ENCODE assay signal across 9 cellular contexts in the genomic region with DNA sequence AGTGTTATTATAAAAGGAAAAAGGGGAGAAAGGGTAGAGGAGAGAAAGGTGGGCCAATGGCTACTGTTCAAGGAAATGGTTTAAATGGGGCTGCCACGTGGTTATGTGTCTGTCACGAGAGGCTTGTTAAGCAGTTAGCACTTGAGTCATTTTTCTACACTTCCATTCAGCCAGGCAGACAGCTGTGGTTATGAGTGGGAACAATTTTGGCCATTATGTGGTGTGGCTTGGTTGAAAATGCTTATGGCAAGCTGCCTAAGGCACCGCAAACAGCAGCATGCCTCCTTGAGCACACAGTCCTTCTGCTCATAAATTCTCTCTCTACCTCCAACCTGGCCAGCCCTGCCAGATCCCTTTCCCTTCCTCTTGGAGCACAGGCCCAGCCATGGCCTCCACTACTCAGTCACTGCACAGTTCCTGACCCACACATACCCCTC. TPM values are rescaled to one million over a fixed set of nuclear protein-coding genes. Genes with fewer than 3 reads are reported as not detected.
DNase-seq lines count a peak whose midpoint lies in the region; ATAC-seq, FAIRE-seq and TF ChIP-seq lines count a peak whose summit lies in the region.
"Had no signal": no experiment of that assay in that cellular context is flagged by ENCODE, and none has a peak within 500 bp of the region (broad histone marks: within the 10 kb centered on the region; RNA-seq: fewer than 3 reads in every experiment).

No MANE protein-coding gene starts in this region.

- H2BK20ac ChIP-seq in H1 (ENCODE audit: low read length): no peak overlapping the region

- no peak overlapping the region for H2BK15ac ChIP-seq in H1 (ENCODE audit: low read length)

- H4K5ac ChIP-seq in H1 (ENCODE audit: insufficient read length, low read depth, low read length): no peak overlapping the region

- H3K23me2 ChIP-seq in H1 (ENCODE audit: low read depth, low read length): peaks cover 14% of the 10 kb centered on the region

- no peak for TF ChIP-seq POLR2A in H1 (IDR thresholded peaks at IDR 0.05; ENCODE audit: control extremely low read depth in 1 of 2, low read depth in 2 of 2, low read length in 2 of 2)

- no peak overlapping the region for H3K9ac ChIP-seq in H1 (replicated peaks in 1 of 4; ENCODE audit: extremely low read depth in 1 of 4, low read depth in 3 of 4, low read length in 3 of 4)

- no peak overlapping the region for H2AFZ ChIP-seq in H1 (ENCODE audit: low read length)

- H3K27me3 Mint-ChIP-seq in WTC11 (ENCODE audit: low read depth): no peaks in the 10 kb centered on the region

- no peak for TF ChIP-seq EP300 in H1 (IDR thresholded peaks at IDR 0.05; ENCODE audit: borderline replicate concordance in 1 of 2, low read depth in 2 of 2, low read length in 2 of 2)

- 95% methylated on average over 3 of the region's 3 CpGs; no CpG with 5 or more reads in 1 of the 2 experiments for WGBS in H1 (ENCODE audit: extremely low coverage in 1 of 2, insufficient coverage in 1 of 2, insufficient read length in 1 of 2, insufficient replicate concordance in 2 of 2, low coverage in 1 of 2, low lambda C conversion rate in 2 of 2, missing lambda C conversion rate in 1 of 2), 2 experiments

- H3K9me3 Mint-ChIP-seq in WTC11: no peaks in the 10 kb centered on the region

- no peak overlapping the region for H3K23ac ChIP-seq in H1 (ENCODE audit: insufficient read length)

- H3K36me3 ChIP-seq in H1 (ENCODE audit: control insufficient read depth in 2 of 4, insufficient read depth in 4 of 4, low read length in 3 of 4): peaks cover 9 to 30% (median 24%) of the 10 kb centered on the region in 4 experiments

- no peaks in the 10 kb centered on the region for H3K9me3 ChIP-seq in H1 (ENCODE audit: insufficient read depth in 2 of 2, low read depth in 1 of 2, low read length in 1 of 2)

- H2AK5ac ChIP-seq in H1 (ENCODE audit: low read depth, low read length): no peak overlapping the region

- no peak overlapping the region for H3K4me3 ChIP-seq in AG10803 (ENCODE audit: low read length)
- no peak overlapping the region for H3K4me3 ChIP-seq in H1 (ENCODE audit: extremely low read depth in 1 of 4, insufficient read depth in 2 of 4, low read depth in 3 of 4, low read length in 4 of 4)

- DNase-seq in AG10803 (ENCODE audit: low read depth) (peak; percentile 94), NCI-H446 treated with DMSO at 0.1 percent for 48 hours (lab: John Stamatoyannopoulos, UW) (peak; percentile 11), H1 (ENCODE audit: low read depth in 1 of 2, low spot score in 2 of 2) (no peak), WTC11 (ENCODE audit: low spot score) (no peak), G401 (ENCODE audit: low spot score) (no peak)

- no peak overlapping the region for H3K56ac ChIP-seq in H1 (replicated peaks; ENCODE audit: insufficient read length, low read depth, low read length)

- H3K4me2 ChIP-seq in H1 (ENCODE audit: insufficient read depth in 1 of 2, low read depth in 2 of 2, low read length in 2 of 2): no peak overlapping the region

- no peak overlapping the region for H3K4me3 Mint-ChIP-seq in WTC11

- no peak overlapping the region; the same call in 1 of the 2 replicates for H3K27ac Mint-ChIP-seq in WTC11

- CTCF ChIA-PET in H1 (lab: Charles Lee; ENCODE audit: partially characterized antibody) (interaction anchor here (0.6 to 8.6 kb wide), 6 partner anchors 10 to 620 kb away, joined by 3 to 115 read pairs (median 4); no protein-coding TSS in a partner anchor), WTC11 (lab: Charles Lee) (interaction anchor here (0.7 to 2.3 kb wide), 5 partner anchors 10 to 508 kb away, joined by 3 to 24 read pairs (median 7); a partner anchor contains a TSS)

- H3K4me1 Mint-ChIP-seq in WTC11: peaks cover 13% of the 10 kb centered on the region

- peaks cover 36% of the 10 kb centered on the region for H3K36me3 Mint-ChIP-seq in WTC11

- POLR2A ChIA-PET in H1 (lab: Charles Lee; ENCODE audit: partially characterized antibody): interaction anchor here (0.8 to 6.5 kb wide), 5 partner anchors 11 to 88 kb away, joined by 3 to 44 read pairs (median 7); no protein-coding TSS in a partner anchor
- POLR2A ChIA-PET in WTC11 (lab: Charles Lee): no interaction called here

- H3K27me3 ChIP-seq in H1 (replicated peaks in 1 of 4; ENCODE audit: control insufficient read depth in 3 of 4, extremely low read depth in 1 of 4, insufficient read depth in 3 of 4, low read length in 3 of 4): no peaks in the 10 kb centered on the region; a peak in 1 of 7 replicates

- no peak overlapping the region for H4K8ac ChIP-seq in H1 (ENCODE audit: extremely low read depth, insufficient read depth, low read length)

- H4K91ac ChIP-seq in H1 (replicated peaks; ENCODE audit: insufficient read length, low read length): no peak overlapping the region

- 0 out of 2 replicates have a peak overlapping the region, but pooled peaks have one; percentile 12 for H2BK5ac ChIP-seq in H1 (ENCODE audit: low read depth, low read length)

- H2BK120ac ChIP-seq in H1 (replicated peaks; ENCODE audit: low read depth, low read length): no peak overlapping the region

- no peak overlapping the region for H3K4ac ChIP-seq in H1 (replicated peaks; ENCODE audit: insufficient read length, low read depth, low read length)

- H3K79me1 ChIP-seq in H1 (ENCODE audit: low read depth, low read length): peaks cover 9% of the 10 kb centered on the region

- H4K20me1 ChIP-seq in H1 (replicated peaks in 1 of 2; ENCODE audit: control insufficient read depth in 1 of 2, insufficient read depth in 2 of 2, low read length in 2 of 2): peaks cover 0 to 5% of the 10 kb centered on the region in 2 experiments

- in situ Hi-C loops in G401 (cut with HindIII; ENCODE audit: low sequenced_read_pairs): no loop called here

- no peak for TF ChIP-seq CTCF in AG10803 (conservative IDR thresholded peaks at IDR 0.05; ENCODE audit: low read length)
- no peak for TF ChIP-seq CTCF in H1 (IDR thresholded peaks at IDR 0.05; ENCODE audit: control extremely low read depth in 1 of 3, insufficient read depth in 1 of 3, low read depth in 1 of 3, low read length in 3 of 3)
- TF ChIP-seq CTCF in WTC11 (IDR thresholded peaks at IDR 0.05): no peak

- no peak overlapping the region for H3K27ac ChIP-seq in H1 (ENCODE audit: low read depth, low read length)

- FAIRE-seq in H1 (lab: Jason Lieb, UNC): no peak

- no peak for TF ChIP-seq RAD21 in H1 (IDR thresholded peaks at IDR 0.05 in 1 of 2, conservative IDR thresholded peaks at IDR 0.05 in 1 of 2; ENCODE audit: low read depth in 2 of 2, low read length in 2 of 2)

- H3K18ac ChIP-seq in H1 (ENCODE audit: extremely low read depth, low read length): no peak overlapping the region

- ATAC-seq in GM18858 (IDR thresholded peaks at IDR 0.05; ENCODE audit: unreplicated experiment) (peak; percentile 32), WTC11 (no peak), GM21447 (IDR thresholded peaks at IDR 0.05; ENCODE audit: unreplicated experiment) (no peak), HG02571 (IDR thresholded peaks at IDR 0.05; ENCODE audit: unreplicated experiment) (no peak)

- H3K14ac ChIP-seq in H1 (ENCODE audit: insufficient read length): no peak overlapping the region

- no peak overlapping the region for H2BK12ac ChIP-seq in H1 (ENCODE audit: low read depth, low read length)

- H3K4me1 ChIP-seq in H1 (replicated peaks in 1 of 4; ENCODE audit: control insufficient read depth in 3 of 4, insufficient read depth in 4 of 4, low read length in 3 of 4): peaks cover 0 to 12% (median 3%) of the 10 kb centered on the region in 4 experiments; a peak in 4 of 7 replicates

- peaks cover 0 to 16% of the 10 kb centered on the region in 2 experiments; a peak in 2 of 4 replicates for H3K79me2 ChIP-seq in H1 (ENCODE audit: control insufficient read depth in 1 of 2, insufficient read depth in 2 of 2, low read length in 2 of 2)

RNA-seq across cellular contexts. Expression of a gene that starts 3.2 kb away (rescaled TPM):
- total RNA-seq in H1 (2021; fragmentation: NEBNext Ultra II Directional; extraction: Animal tissue kit (Norgen Biotek cat#: 25700)): 206 and 208 TPM in 2 replicates
- 110 and 182 TPM in 2 replicates for polyA plus RNA-seq in H1 (2011; rRNA removed)
- 94.1 TPM for polyA plus RNA-seq in H1 (2011; cell fraction: cytosol; rRNA removed)
- 133 TPM for polyA plus RNA-seq in H1 (2011; cell fraction: nucleus; rRNA removed)
- 123 to 274 TPM (median 235 TPM) in 4 replicates for polyA plus RNA-seq in H1 (2012, experiment 1 of 2)
- polyA plus RNA-seq in H1 (2012, experiment 2 of 2): 289 TPM
- polyA plus RNA-seq in H1 (2013, experiment 1 of 2): 291 TPM
- 264 TPM for polyA plus RNA-seq in H1 (2013, experiment 2 of 2)
- polyA minus RNA-seq in H1 (2011; rRNA and poly(A)+ RNA removed): 78.0 and 108 TPM in 2 replicates
- polyA minus RNA-seq in H1 (2011; cell fraction: cytosol; rRNA and poly(A)+ RNA removed): 134 TPM
- 86.5 TPM for polyA minus RNA-seq in H1 (2011; cell fraction: nucleus; rRNA and poly(A)+ RNA removed)
- 164 to 200 TPM (median 170 TPM) in 3 replicates for total RNA-seq in WTC11 (2021)
- total RNA-seq in G401 (2014; rRNA removed; shearing (Covaris generic)): 12.1 and 24.3 TPM in 2 replicates

RNA-seq across cellular contexts. Expression of a gene that starts 15.9 kb away (rescaled TPM):
- 0.90 and 1.2 TPM in 2 replicates for total RNA-seq in H1 (2021; fragmentation: NEBNext Ultra II Directional; extraction: Animal tissue kit (Norgen Biotek cat#: 25700))
- polyA plus RNA-seq in H1 (2011; rRNA removed): 0.54 and 0.78 TPM in 2 replicates
- polyA plus RNA-seq in H1 (2011; cell fraction: cytosol; rRNA removed): 0.43 TPM
- 2.1 TPM for polyA plus RNA-seq in H1 (2011; cell fraction: nucleus; rRNA removed)
- polyA plus RNA-seq in H1 (2012, experiment 1 of 2): 2.7 to 2.9 TPM (median 2.8 TPM) in 4 replicates
- polyA plus RNA-seq in H1 (2012, experiment 2 of 2): 0.77 TPM
- 0.61 TPM for polyA plus RNA-seq in H1 (2013, experiment 1 of 2)
- polyA plus RNA-seq in H1 (2013, experiment 2 of 2): 0.72 TPM
- polyA minus RNA-seq in H1 (2011; rRNA and poly(A)+ RNA removed): 0.29 and 0.63 TPM in 2 replicates
- polyA minus RNA-seq in H1 (2011; cell fraction: cytosol; rRNA and poly(A)+ RNA removed): not detected
- polyA minus RNA-seq in H1 (2011; cell fraction: nucleus; rRNA and poly(A)+ RNA removed): 1.2 TPM
- 0.57 to 1.1 TPM (median 0.82 TPM) in 3 replicates for total RNA-seq in WTC11 (2021)
- total RNA-seq in G401 (2014; rRNA removed; shearing (Covaris generic)): not detected in 2 replicates
- total RNA-seq: pulmonary artery endothelial cell had no signal

RNA-seq across cellular contexts. Expression of a gene that starts 36.7 kb away (rescaled TPM):
- 77.3 and 86.1 TPM in 2 replicates for total RNA-seq in H1 (2021; fragmentation: NEBNext Ultra II Directional; extraction: Animal tissue kit (Norgen Biotek cat#: 25700))
- 44.1 and 57.9 TPM in 2 replicates for polyA plus RNA-seq in H1 (2011; rRNA removed)
- polyA plus RNA-seq in H1 (2011; cell fraction: cytosol; rRNA removed): 71.8 TPM
- polyA plus RNA-seq in H1 (2011; cell fraction: nucleus; rRNA removed): 104 TPM
- 68.8 to 78.7 TPM (median 73.7 TPM) in 4 replicates for polyA plus RNA-seq in H1 (2012, experiment 1 of 2)
- 13.8 TPM for polyA plus RNA-seq in H1 (2012, experiment 2 of 2)
- polyA plus RNA-seq in H1 (2013, experiment 1 of 2): 55.9 TPM
- polyA plus RNA-seq in H1 (2013, experiment 2 of 2): 52.2 TPM
- polyA minus RNA-seq in H1 (2011; rRNA and poly(A)+ RNA removed): 66.7 and 90.4 TPM in 2 replicates
- 33.6 TPM for polyA minus RNA-seq in H1 (2011; cell fraction: cytosol; rRNA and poly(A)+ RNA removed)
- polyA minus RNA-seq in H1 (2011; cell fraction: nucleus; rRNA and poly(A)+ RNA removed): 74.2 TPM
- 62.8 to 73.0 TPM (median 66.2 TPM) in 3 replicates for total RNA-seq in WTC11 (2021)
- 42.5 and 61.7 TPM in 2 replicates for total RNA-seq in G401 (2014; rRNA removed; shearing (Covaris generic))

RNA-seq across cellular contexts. Expression of a gene that starts 50.5 kb away (rescaled TPM):
- 232 and 240 TPM in 2 replicates for total RNA-seq in H1 (2021; fragmentation: NEBNext Ultra II Directional; extraction: Animal tissue kit (Norgen Biotek cat#: 25700))
- 121 and 144 TPM in 2 replicates for polyA plus RNA-seq in H1 (2011; rRNA removed)
- 216 TPM for polyA plus RNA-seq in H1 (2011; cell fraction: cytosol; rRNA removed)
- 92.6 TPM for polyA plus RNA-seq in H1 (2011; cell fraction: nucleus; rRNA removed)
- 239 to 401 TPM (median 318 TPM) in 4 replicates for polyA plus RNA-seq in H1 (2012, experiment 1 of 2)
- polyA plus RNA-seq in H1 (2012, experiment 2 of 2): 40.2 TPM
- polyA plus RNA-seq in H1 (2013, experiment 1 of 2): 183 TPM
- polyA plus RNA-seq in H1 (2013, experiment 2 of 2): 175 TPM
- polyA minus RNA-seq in H1 (2011; rRNA and poly(A)+ RNA removed): 122 and 124 TPM in 2 replicates
- polyA minus RNA-seq in H1 (2011; cell fraction: cytosol; rRNA and poly(A)+ RNA removed): 148 TPM
- polyA minus RNA-seq in H1 (2011; cell fraction: nucleus; rRNA and poly(A)+ RNA removed): 132 TPM
- 185 to 228 TPM (median 197 TPM) in 3 replicates for total RNA-seq in WTC11 (2021)
- 31.6 and 70.3 TPM in 2 replicates for total RNA-seq in G401 (2014; rRNA removed; shearing (Covaris generic))

Comparison
In these comparisons a context has a peak if more than half of its experiments do, and no peak if none do; other contexts are left out.
1. DNase-seq: peak in AG10803 (single experiment) and NCI-H446 treated with DMSO at 0.1 percent for 48 hours (single experiment); none in H1 (0 of 2), WTC11 (single experiment) and G401 (single experiment).